In genomic region chr2:196268022-196268421, GRCh38 we compare ENCODE assay signal across 1 cellular context.
TF ChIP-seq lines count a peak whose summit lies in the region.

No MANE protein-coding gene starts in this region.

TF ChIP-seq in K562, 482 proteins besides CTCF, POLR2A, EP300 and RAD21 (continued from another document):
- TF ChIP-seq, protein P1, sequence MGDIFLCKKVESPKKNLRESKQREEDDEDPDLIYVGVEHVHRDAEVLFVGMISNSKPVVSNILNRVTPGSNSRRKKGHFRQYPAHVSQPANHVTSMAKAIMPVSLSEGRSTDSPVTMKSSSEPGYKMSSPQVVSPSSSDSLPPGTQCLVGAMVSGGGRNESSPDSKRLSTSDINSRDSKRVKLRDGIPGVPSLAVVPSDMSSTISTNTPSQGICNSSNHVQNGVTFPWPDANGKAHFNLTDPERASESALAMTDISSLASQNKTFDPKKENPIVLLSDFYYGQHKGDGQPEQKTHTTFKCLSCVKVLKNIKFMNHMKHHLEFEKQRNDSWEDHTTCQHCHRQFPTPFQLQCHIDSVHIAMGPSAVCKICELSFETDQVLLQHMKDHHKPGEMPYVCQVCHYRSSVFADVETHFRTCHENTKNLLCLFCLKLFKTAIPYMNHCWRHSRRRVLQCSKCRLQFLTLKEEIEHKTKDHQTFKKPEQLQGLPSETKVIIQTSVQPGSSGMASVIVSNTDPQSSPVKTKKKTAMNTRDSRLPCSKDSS (IDR thresholded peaks at IDR 0.05; ENCODE audit: low read depth, partially characterized antibody): no peak
- TF ChIP-seq ZBTB9 (CRISPR knock-in tag; IDR thresholded peaks at IDR 0.05) (no peak), CTCFL (IDR thresholded peaks at IDR 0.05; ENCODE audit: borderline replicate concordance, insufficient read depth, low read depth, low read length, poor library complexity, severe bottlenecking) (no peak), MEIS2 (IDR thresholded peaks at IDR 0.05; ENCODE audit: partially characterized antibody) (peak; percentile 68), TFE3 (CRISPR knock-in tag; IDR thresholded peaks at IDR 0.05) (no peak), SIN3A (IDR thresholded peaks at IDR 0.05; ENCODE audit: borderline replicate concordance in 2 of 2, control insufficient read depth in 1 of 2, low read depth in 2 of 2, low read length in 2 of 2) (no peak), FOXM1 (IDR thresholded peaks at IDR 0.05; ENCODE audit: low read depth) (no peak), FOXM1 (CRISPR knock-in tag; IDR thresholded peaks at IDR 0.05; ENCODE audit: low read depth) (no peak), TSC22D4 (tag; IDR thresholded peaks at IDR 0.05) (no peak), ZFP30 (CRISPR knock-in tag; IDR thresholded peaks at IDR 0.05; ENCODE audit: borderline replicate concordance) (no peak), TEAD4 (IDR thresholded peaks at IDR 0.05; ENCODE audit: low read length) (peak; percentile 59; the same call in 1 of the 2 replicates), TEAD4 (CRISPR knock-in tag; IDR thresholded peaks at IDR 0.05; ENCODE audit: borderline replicate concordance) (no peak), OTX1 (CRISPR knock-in tag; IDR thresholded peaks at IDR 0.05) (no peak), RBFOX2 (IDR thresholded peaks at IDR 0.05; ENCODE audit: low read depth, low read length) (no peak), POU5F1 (IDR thresholded peaks at IDR 0.05; ENCODE audit: borderline replicate concordance, low read depth, low read length, partially characterized antibody) (no peak), ADNP (tag; IDR thresholded peaks at IDR 0.05) (0 out of 2 replicates have a peak, but pooled peaks have one; percentile 52), PREB (CRISPR knock-in tag; IDR thresholded peaks at IDR 0.05) (no peak), CBX8 (IDR thresholded peaks at IDR 0.05; ENCODE audit: borderline replicate concordance, extremely low read depth, low read depth, low read length, poor library complexity, severe bottlenecking) (no peak), ARID1B (IDR thresholded peaks at IDR 0.05) (peak; percentile 28; the same call in 1 of the 2 replicates), ZBTB1 (CRISPR knock-in tag; IDR thresholded peaks at IDR 0.05; ENCODE audit: borderline replicate concordance, low read depth) (no peak), ARNT (IDR thresholded peaks at IDR 0.05) (no peak)
- TF ChIP-seq, protein P2, sequence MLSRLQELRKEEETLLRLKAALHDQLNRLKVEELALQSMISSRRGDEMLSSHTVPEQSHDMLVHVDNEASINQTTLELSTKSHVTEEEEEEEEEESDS (CRISPR knock-in tag; IDR thresholded peaks at IDR 0.05): no peak
- TF ChIP-seq, protein P3, sequence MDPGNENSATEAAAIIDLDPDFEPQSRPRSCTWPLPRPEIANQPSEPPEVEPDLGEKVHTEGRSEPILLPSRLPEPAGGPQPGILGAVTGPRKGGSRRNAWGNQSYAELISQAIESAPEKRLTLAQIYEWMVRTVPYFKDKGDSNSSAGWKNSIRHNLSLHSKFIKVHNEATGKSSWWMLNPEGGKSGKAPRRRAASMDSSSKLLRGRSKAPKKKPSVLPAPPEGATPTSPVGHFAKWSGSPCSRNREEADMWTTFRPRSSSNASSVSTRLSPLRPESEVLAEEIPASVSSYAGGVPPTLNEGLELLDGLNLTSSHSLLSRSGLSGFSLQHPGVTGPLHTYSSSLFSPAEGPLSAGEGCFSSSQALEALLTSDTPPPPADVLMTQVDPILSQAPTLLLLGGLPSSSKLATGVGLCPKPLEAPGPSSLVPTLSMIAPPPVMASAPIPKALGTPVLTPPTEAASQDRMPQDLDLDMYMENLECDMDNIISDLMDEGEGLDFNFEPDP (CRISPR knock-in tag; IDR thresholded peaks at IDR 0.05): no peak
TF ChIP-seq in K562: peak in this region for 4.
